ENCODE assay signal across 17 cellular contexts in the genomic region with DNA sequence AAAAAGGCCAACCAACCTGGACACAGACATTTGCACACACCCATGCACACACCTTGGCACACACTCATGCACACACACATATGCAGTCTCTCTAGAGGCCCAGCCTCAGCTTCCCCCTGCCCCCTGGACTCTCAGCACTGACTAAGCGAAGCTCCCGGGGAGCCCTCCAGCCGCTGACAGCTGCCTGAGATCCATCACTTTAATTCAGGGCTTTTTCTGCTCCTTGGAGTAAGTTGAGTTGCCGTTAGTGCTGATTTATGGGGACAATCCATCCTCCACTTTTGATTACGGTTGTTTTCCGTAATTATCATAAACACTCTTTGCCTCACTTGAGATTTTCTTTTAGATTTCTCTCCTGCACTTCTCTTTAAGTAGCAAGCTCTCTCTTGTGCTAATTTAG.
"Had no signal": no experiment of that assay in that cellular context is flagged by ENCODE, and none has a peak within 500 bp of the region (broad histone marks: within the 10 kb centered on the region; RNA-seq: fewer than 3 reads in every experiment).

No MANE protein-coding gene starts in this region.

- H3K79me2 ChIP-seq: parathyroid adenoma had no signal

- H3K4me3 ChIP-seq: left ventricle myocardium inferior, lower lobe of right lung, prostate gland, right lobe of liver, spleen, testis, tibial nerve had no signal

- H3K27ac ChIP-seq: foreskin keratinocyte, left ventricle myocardium inferior, lower lobe of right lung, parathyroid adenoma, prostate gland, right lobe of liver, spleen, testis, tibial nerve had no signal

- H2AFZ ChIP-seq: parathyroid adenoma had no signal

- ATAC-seq: foreskin keratinocyte; lower lobe of right lung; naive thymus-derived CD4-positive, alpha-beta T cell; right lobe of liver; stimulated activated naive B cell treated with anti-CD40 and anti-IgM and Interleukin-4, amounts not matched to agents 10 μg/mL and 1 μg/mL and 100 μg/mL, for 72 hours; stimulated activated naive CD8-positive, alpha-beta T cell treated with anti-CD3 and anti-CD28 coated beads, Interleukin-15, amount 100 ng/mL, for 72 hours had no signal

- H3K9me3 ChIP-seq: left ventricle myocardium inferior, lower lobe of right lung, prostate gland, right lobe of liver, spleen, testis, tibial nerve had no signal

- H3K36me3 ChIP-seq: left ventricle myocardium inferior, lower lobe of right lung, prostate gland, right lobe of liver, spleen, tibial nerve had no signal

- DNase-seq: erythroblast; foreskin keratinocyte; immature natural killer cell; left ventricle myocardium inferior; lower lobe of right lung; naive thymus-derived CD4-positive, alpha-beta T cell; occipital lobe; right lobe of liver; spleen; stimulated activated CD4-positive, alpha-beta T cell treated with anti-CD3 and anti-CD28 coated beads, Interleukin-2, amount 100 ng/mL, for 24 hours; stimulated activated CD4-positive, alpha-beta T cell treated with anti-CD3 and anti-CD28 coated beads, Interleukin-4, amount 100 ng/mL, for 4 hours; stimulated activated naive B cell treated with anti-CD40 and anti-IgM and Interleukin-4, amounts not matched to agents 10 μg/mL and 1 μg/mL and 100 μg/mL, for 72 hours; stimulated activated naive CD8-positive, alpha-beta T cell treated with anti-CD3 and anti-CD28 coated beads, Interleukin-15, amount 100 ng/mL, for 72 hours; testis had no signal

- H3K4me1 ChIP-seq: foreskin keratinocyte, parathyroid adenoma, prostate gland, right lobe of liver had no signal

- H3K27me3 ChIP-seq: right lobe of liver, spleen, testis, tibial nerve had no signal
